ENCODE assay signal across 16 cellular contexts in the genomic region with DNA sequence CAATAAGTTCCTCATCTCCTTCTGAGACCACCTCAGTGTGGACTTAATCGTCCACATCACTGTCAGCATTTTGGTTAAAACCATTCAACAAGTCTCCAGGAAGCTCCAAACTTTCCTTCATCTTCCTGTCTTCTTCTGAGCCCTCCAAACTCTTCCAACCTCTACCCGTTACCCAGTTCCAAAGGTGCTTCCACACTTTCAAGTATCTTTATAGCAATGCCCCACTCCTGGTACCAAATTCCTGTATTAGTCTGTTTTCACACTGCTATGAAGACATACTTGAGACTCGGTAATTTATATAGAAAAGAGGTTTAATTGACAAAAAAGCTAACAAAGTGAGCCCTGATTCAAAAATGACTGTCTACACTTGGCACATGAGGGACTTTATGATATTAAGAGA. TPM values are rescaled to one million over a fixed set of nuclear protein-coding genes. Genes with fewer than 3 reads are reported as not detected.
DNase-seq lines count a peak whose midpoint lies in the region; ATAC-seq, FAIRE-seq and TF ChIP-seq lines count a peak whose summit lies in the region.
"Had no signal": no experiment of that assay in that cellular context is flagged by ENCODE, and none has a peak within 500 bp of the region (broad histone marks: within the 10 kb centered on the region; RNA-seq: fewer than 3 reads in every experiment).

No MANE protein-coding gene starts in this region.

- no peaks in the 10 kb centered on the region for H3K9me3 ChIP-seq in small intestine (ENCODE audit: control insufficient read depth, low read depth)

- TF ChIP-seq CTCF in HFFc6 (IDR thresholded peaks at IDR 0.05), result no peak
- no peak for TF ChIP-seq CTCF in endothelial cell (IDR thresholded peaks at IDR 0.05; ENCODE audit: unreplicated experiment)
- no peak for TF ChIP-seq CTCF in osteocyte (IDR thresholded peaks at IDR 0.05)

- no peak overlapping the region for H3K4me3 Mint-ChIP-seq in HFFc6
- H3K4me3 Mint-ChIP-seq in endothelial cell (ENCODE audit: unreplicated experiment), result peak overlapping the region; percentile 40
- H3K4me3 Mint-ChIP-seq in osteocyte (ENCODE audit: unreplicated experiment), result no peak overlapping the region
- H3K4me3 Mint-ChIP-seq: CD4-positive, alpha-beta memory T cell; H9 had no signal

- H3K27me3 ChIP-seq in small intestine (ENCODE audit: control insufficient read depth in 2 of 2, insufficient read depth in 2 of 2, low read length in 2 of 2), result no peaks in the 10 kb centered on the region

- H3K9me3 Mint-ChIP-seq in HFFc6 (peaks cover 24% of the 10 kb centered on the region), endothelial cell (ENCODE audit: unreplicated experiment) (peaks cover 5% of the 10 kb centered on the region), osteocyte (ENCODE audit: unreplicated experiment) (peaks cover 5% of the 10 kb centered on the region)

- H3K4me3 ChIP-seq in small intestine (ENCODE audit: low read depth in 1 of 2, low read length in 2 of 2), result no peak overlapping the region

- H3K27ac Mint-ChIP-seq in HFFc6 (peak overlapping the region; percentile 50), endothelial cell (ENCODE audit: unreplicated experiment) (no peak overlapping the region), osteocyte (ENCODE audit: unreplicated experiment) (no peak overlapping the region)
- H3K27ac Mint-ChIP-seq: CD4-positive, alpha-beta memory T cell; H9 had no signal

- H3K27me3 Mint-ChIP-seq in HFFc6 (ENCODE audit: insufficient read depth) (peaks cover 20% of the 10 kb centered on the region), endothelial cell (ENCODE audit: unreplicated experiment) (no peaks in the 10 kb centered on the region), osteocyte (ENCODE audit: unreplicated experiment) (no peaks in the 10 kb centered on the region)

- H3K4me1 Mint-ChIP-seq in HFFc6 (ENCODE audit: low read depth) (peaks cover 90% of the 10 kb centered on the region), endothelial cell (ENCODE audit: unreplicated experiment) (peaks cover 2% of the 10 kb centered on the region), osteocyte (ENCODE audit: unreplicated experiment) (peaks cover 28% of the 10 kb centered on the region)
- H3K4me1 Mint-ChIP-seq: CD4-positive, alpha-beta memory T cell; H9 had no signal

- no peak for ATAC-seq in GM18873 (IDR thresholded peaks at IDR 0.05; ENCODE audit: low FRiP score, unreplicated experiment)

- no peak for FAIRE-seq in small intestine (lab: Jason Lieb, UNC)
- FAIRE-seq: A204.1, GM12892, H1 had no signal

- no peak for DNase-seq in HFFc6
- no peak for DNase-seq in endothelial cell (ENCODE audit: low spot score)
- DNase-seq in osteocyte (ENCODE audit: extremely low spot score, unreplicated experiment), result peak; percentile 4
- DNase-seq in posterior vena cava (ENCODE audit: low spot score), result no peak
- DNase-seq in small intestine, result no peak
- DNase-seq: AML-193; CD4-positive, alpha-beta memory T cell; DMS153; DMS79; GDM1; H9 had no signal

- H3K36me3 Mint-ChIP-seq in HFFc6 (ENCODE audit: low read depth), result peaks cover 51% of the 10 kb centered on the region
- H3K36me3 Mint-ChIP-seq in endothelial cell (ENCODE audit: low read depth, unreplicated experiment), result peaks cover 42% of the 10 kb centered on the region
- peaks cover 24% of the 10 kb centered on the region for H3K36me3 Mint-ChIP-seq in osteocyte (ENCODE audit: unreplicated experiment)

- H3K36me3 ChIP-seq in small intestine (ENCODE audit: control insufficient read depth in 2 of 2, insufficient read depth in 2 of 2, low read length in 2 of 2), result peaks cover 5 to 8% of the 10 kb centered on the region in 2 donors

- H3K4me1 ChIP-seq in small intestine (ENCODE audit: control insufficient read depth in 2 of 2, insufficient read depth in 1 of 2, low read depth in 1 of 2, low read length in 1 of 2), result peaks cover 0 to 5% of the 10 kb centered on the region in 2 donors

- 90 to 95% (median 95%) methylated on average over 3 of the region's 3 CpGs for WGBS in small intestine, 3 donors

- H3K27ac ChIP-seq in small intestine (ENCODE audit: low read depth in 1 of 2, low read length in 1 of 2), result no peak overlapping the region
- H3K27ac ChIP-seq: C4-2B had no signal

- intact Hi-C loops in posterior vena cava (cut with DNase I), result no loop called here

RNA-seq across cellular contexts. Expression of a gene that starts 22.8 kb away (rescaled TPM):
- total RNA-seq in HFFc6 (2021; fragmentation: NEBNext Ultra II Directional; extraction: Animal tissue kit (Norgen Biotek cat#: 25700)), result 100 to 1,000 TPM; 217 to 417 (median 356) TPM
- 273 TPM for total RNA-seq in endothelial cell (ENCODE audit: unreplicated experiment)
- 163 and 170 TPM in 2 replicates for total RNA-seq in osteocyte
- total RNA-seq in posterior vena cava, result 100 to 1,000 TPM; 596 to 746 TPM
- polyA plus RNA-seq in small intestine, result 10 to 100 TPM; 11.6 to 65.9 (median 18.1) TPM
